Comparison of ENCODE assay signal across 18 cellular contexts in the genomic region with DNA sequence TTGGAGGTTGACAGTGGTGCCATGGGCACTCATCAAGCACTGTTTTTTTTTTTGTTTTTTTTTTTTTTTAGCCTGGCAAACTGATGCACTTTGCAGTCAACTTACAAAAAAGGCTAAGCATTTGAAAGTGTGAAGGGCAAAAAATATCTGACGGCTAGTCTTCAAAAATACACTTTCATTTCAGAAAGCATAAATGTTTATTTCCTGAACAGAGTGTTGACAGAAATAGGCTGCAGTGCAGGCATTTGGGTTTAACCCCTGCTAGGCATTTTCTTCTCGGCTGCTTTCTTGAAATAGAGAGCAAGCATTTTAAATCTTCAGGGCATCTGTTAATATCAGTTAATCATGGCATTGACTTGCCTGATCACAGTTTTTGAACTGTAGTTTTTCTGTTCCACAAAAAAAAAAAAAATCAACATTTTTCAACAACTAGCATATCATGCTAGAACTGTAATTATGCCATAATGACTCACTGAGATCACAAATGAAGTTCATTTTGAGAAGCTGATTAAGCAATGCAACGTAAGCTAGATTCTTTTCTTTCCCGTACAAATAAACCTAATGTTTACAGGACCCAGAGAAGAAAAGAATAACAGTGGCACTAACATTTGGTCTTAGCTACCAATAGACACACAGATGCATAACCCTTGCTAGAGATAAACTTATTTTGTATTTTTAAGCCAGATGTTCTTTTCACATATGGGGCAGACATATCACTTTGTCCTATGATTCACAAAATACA.
DNase-seq lines count a peak whose midpoint lies in the region; ATAC-seq, FAIRE-seq and TF ChIP-seq lines count a peak whose summit lies in the region.
"Had no signal": no experiment of that assay in that cellular context is flagged by ENCODE, and none has a peak within 500 bp of the region (broad histone marks: within the 10 kb centered on the region; RNA-seq: fewer than 3 reads in every experiment).

No MANE protein-coding gene starts in this region.

- no peaks in the 10 kb centered on the region for H4K20me1 ChIP-seq in IMR-90 (ENCODE audit: insufficient read depth, low read length)
- H4K20me1 ChIP-seq: BLaER1 treated with 17β-estradiol and CSF1 and Interleukin-3, amounts not matched to agents 10 nM and 100 nM had no signal

- no CpG with 5 or more reads among the region's 4 CpGs for WGBS in IMR-90 (ENCODE audit: extremely low coverage in 2 of 2, insufficient read length in 1 of 2), 2 experiments

- in situ Hi-C loops in IMR-90 (cut with MboI; ENCODE audit: low sequenced_read_pairs) (no loop called here), ACHN (cut with HindIII; ENCODE audit: low pct_ligation_motif_present, low pct_unique_long_range_greater_than_20kb, low sequenced_read_pairs) (no loop called here)

- H3K36me3 Mint-ChIP-seq in naive B cell = peaks cover 0 to 4% of the 10 kb centered on the region in 2 donors

- peak overlapping the region; percentile 79 for H3K4ac ChIP-seq in IMR-90 (ENCODE audit: low read depth, low read length)

- peak overlapping the region; percentile 68 for H3K4me2 ChIP-seq in IMR-90 (ENCODE audit: low read depth, low read length)

- peak overlapping the region; percentile 81 for H3K23ac ChIP-seq in IMR-90 (ENCODE audit: low read depth, low read length)

- TF ChIP-seq POLR2A in IMR-90 (IDR thresholded peaks at IDR 0.05; ENCODE audit: low read depth, low read length) = no peak

- TF ChIP-seq RAD21 in IMR-90 (IDR thresholded peaks at IDR 0.05; ENCODE audit: low read length) = no peak

- CTCF ChIA-PET in IMR-90 (lab: Yijun Ruan, JAX) = interaction anchor here (0.5 to 0.6 kb wide), 2 partner anchors 214 to 419 kb away, joined by 3 to 4 read pairs; no protein-coding TSS in a partner anchor

- H3K27me3 ChIP-seq in IMR-90 (ENCODE audit: control insufficient read depth, insufficient read depth, low read length) (no peaks in the 10 kb centered on the region), bronchial epithelial cell (ENCODE audit: control insufficient read depth, insufficient read depth, low read length) (no peaks in the 10 kb centered on the region)
- H3K27me3 ChIP-seq: BLaER1 treated with 17β-estradiol and CSF1 and Interleukin-3, amounts not matched to agents 10 nM and 100 nM had no signal

- intact Hi-C loops in IMR-90 (cut with micrococcal nuclease) = no loop called here

- peak overlapping the region; percentile 18 for H2BK5ac ChIP-seq in IMR-90 (ENCODE audit: low read depth, low read length, poor library complexity, severe bottlenecking)

- BruUV-seq in IMR-90 (replicated peaks; lab: Mats Ljungman, UMichigan) = no TSS peak

- H3K9ac ChIP-seq in IMR-90 (ENCODE audit: low read depth, low read length) = 0 out of 2 replicates have a peak overlapping the region, but pooled peaks have one; percentile 20
- H3K9ac ChIP-seq: BLaER1 treated with 17β-estradiol and CSF1 and Interleukin-3, amounts not matched to agents 10 nM and 100 nM had no signal

- H3K9me1 ChIP-seq in IMR-90 (ENCODE audit: insufficient read depth, low read length) = peaks cover 4% of the 10 kb centered on the region; the same call in 1 of the 2 replicates

- no peaks in the 10 kb centered on the region for H3K9me3 ChIP-seq in IMR-90 (ENCODE audit: control insufficient read depth, insufficient read depth, low read length)
- H3K9me3 ChIP-seq: BLaER1 treated with 17β-estradiol and CSF1 and Interleukin-3, amounts not matched to agents 10 nM and 100 nM had no signal

- H2BK15ac ChIP-seq in IMR-90 (ENCODE audit: low read depth, low read length) = peak overlapping the region; percentile 22; the same call in 1 of the 3 replicates

- H4K91ac ChIP-seq in IMR-90 (ENCODE audit: insufficient read depth, low read depth, low read length) = peak overlapping the region; percentile 4; the same call in 1 of the 2 replicates

- dilution Hi-C loops in IMR-90 (cut with HindIII; ENCODE audit: low sequenced_read_pairs, unreplicated experiment) = no loop called here

- peak overlapping the region in 5 of 8 donors; percentile 13 to 62 (median 35) for H3K4me3 Mint-ChIP-seq in naive B cell
- H3K4me3 Mint-ChIP-seq: T-helper 1 cell treated with Interleukin-12 subunit alpha and Interleukin-12 subunit beta and Interleukin-4 antibody, amounts not matched to agents 30 μg/mL and 1 μg/mL, for 36 hours had no signal

- peaks cover 6% of the 10 kb centered on the region for H3K4me1 ChIP-seq in IMR-90 (ENCODE audit: control insufficient read depth, insufficient read depth, low read length)

- no peak for FAIRE-seq in bronchial epithelial cell (lab: Jason Lieb, UNC)
- FAIRE-seq: GM19239 had no signal

- peak overlapping the region; percentile 95 for H3K18ac ChIP-seq in IMR-90 (ENCODE audit: low read depth, low read length)

- H3K79me1 ChIP-seq in IMR-90 (ENCODE audit: low read depth in 1 of 2, low read length in 2 of 2) = no peaks in the 10 kb centered on the region

- H2BK120ac ChIP-seq in IMR-90 (ENCODE audit: low read depth, low read length) = peak overlapping the region; percentile 87

- peak; percentile 70 for DNase-seq in EH (ENCODE audit: low read depth)
- peak; percentile 87 for DNase-seq in IMR-90
- DNase-seq in bronchial epithelial cell (ENCODE audit: low read depth) = peak; percentile 75
- DNase-seq in naive B cell = no peak
- no peak for DNase-seq in NCI-H524 treated with DMSO at 0.1 percent for 48 hours (lab: John Stamatoyannopoulos, UW)
- DNase-seq in ACHN = no peak
- no peak for DNase-seq in NCI-H2227 (lab: John Stamatoyannopoulos, UW; ENCODE audit: unreplicated experiment)
- no peak for DNase-seq in NCI-H146 (lab: John Stamatoyannopoulos, UW)
- DNase-seq: anterior cingulate cortex, dermis blood vessel endothelial cell, hypothalamus, NCI-H1417 treated with DMSO at 0.1 percent for 48 hours, NCI-H2227 treated with DMSO at 0.1 percent for 48 hours, Right ventricle myocardium superior had no signal

- peaks cover 12 to 52% (median 24%) of the 10 kb centered on the region in 3 donors for H3K4me1 Mint-ChIP-seq in naive B cell

- TF ChIP-seq CTCF in IMR-90 (conservative IDR thresholded peaks at IDR 0.05; ENCODE audit: low read depth, low read length) (no peak), bronchial epithelial cell (IDR thresholded peaks at IDR 0.05; ENCODE audit: insufficient read depth, low read length, severe bottlenecking) (no peak)

- H3K27me3 Mint-ChIP-seq in naive B cell = no peaks in the 10 kb centered on the region

- POLR2A ChIA-PET in IMR-90 (lab: Charles Lee; ENCODE audit: unreplicated experiment) = interaction anchor here (1.1 kb wide), 1 partner anchor 65 kb away, joined by 6 read pairs; no protein-coding TSS in a partner anchor

- peak overlapping the region; percentile 70; the same call in 1 of the 2 replicates for H3K27ac ChIP-seq in IMR-90 (ENCODE audit: insufficient read depth, low read length)
- H3K27ac ChIP-seq: BLaER1 treated with 17β-estradiol and CSF1 and Interleukin-3, amounts not matched to agents 10 nM and 100 nM; skin epidermis had no signal

- H2AK5ac ChIP-seq in IMR-90 (ENCODE audit: low read depth, low read length) = no peak overlapping the region

- peak overlapping the region; percentile 4; the same call in 1 of the 2 replicates for H3K56ac ChIP-seq in IMR-90 (ENCODE audit: extremely low read depth, insufficient read depth, low read length)

- H3K9me3 Mint-ChIP-seq in naive B cell = peaks cover 0 to 9% (median 4%) of the 10 kb centered on the region in 7 donors
- H3K9me3 Mint-ChIP-seq: T-helper 1 cell treated with Interleukin-12 subunit alpha and Interleukin-12 subunit beta and Interleukin-4 antibody, amounts not matched to agents 30 μg/mL and 1 μg/mL, for 36 hours had no signal

- H3K36me3 ChIP-seq in IMR-90 (ENCODE audit: control insufficient read depth, insufficient read depth, low read length) = no peaks in the 10 kb centered on the region
- H3K36me3 ChIP-seq in bronchial epithelial cell (ENCODE audit: control insufficient read depth, insufficient read depth, low read length) = no peaks in the 10 kb centered on the region
- H3K36me3 ChIP-seq: BLaER1 treated with 17β-estradiol and CSF1 and Interleukin-3, amounts not matched to agents 10 nM and 100 nM had no signal

- H2AK9ac ChIP-seq in IMR-90 (replicated peaks; ENCODE audit: low read depth, low read length, poor library complexity) = no peak overlapping the region

- H3K4me3 ChIP-seq in IMR-90 (ENCODE audit: insufficient read depth, low read depth, low read length) = no peak overlapping the region
- H3K4me3 ChIP-seq in bronchial epithelial cell (ENCODE audit: low read depth, low read length) = no peak overlapping the region
- H3K4me3 ChIP-seq: BLaER1 treated with 17β-estradiol and CSF1 and Interleukin-3, amounts not matched to agents 10 nM and 100 nM; skin epidermis had no signal

- H2AFZ ChIP-seq in IMR-90 (replicated peaks; ENCODE audit: low read length, poor library complexity) = no peak overlapping the region

- H2BK20ac ChIP-seq in IMR-90 (ENCODE audit: low read depth, low read length) = peak overlapping the region; percentile 73

- peak; percentile 92 for ATAC-seq in IMR-90 (ENCODE audit: low read depth)
- no peak for ATAC-seq in naive B cell (ENCODE audit: low read depth in 2 of 2)

- H4K8ac ChIP-seq in IMR-90 (ENCODE audit: low read depth in 2 of 2, low read length in 2 of 2) = peak overlapping the region; percentile 15 to 50; a peak in 2 of 4 replicates

- peak overlapping the region; percentile 54; the same call in 1 of the 2 replicates for H4K5ac ChIP-seq in IMR-90 (ENCODE audit: low read depth, low read length)

- peak overlapping the region; percentile 49; the same call in 1 of the 2 replicates for H3K14ac ChIP-seq in IMR-90 (replicated peaks; ENCODE audit: low read depth, low read length)

- no peak overlapping the region for H3K27ac Mint-ChIP-seq in naive B cell
- H3K27ac Mint-ChIP-seq: T-helper 1 cell treated with Interleukin-12 subunit alpha and Interleukin-12 subunit beta and Interleukin-4 antibody, amounts not matched to agents 30 μg/mL and 1 μg/mL, for 36 hours had no signal

TF ChIP-seq in IMR-90, 13 proteins besides CTCF, POLR2A, EP300 and RAD21 (continues in another document):
- TF ChIP-seq, protein P1, sequence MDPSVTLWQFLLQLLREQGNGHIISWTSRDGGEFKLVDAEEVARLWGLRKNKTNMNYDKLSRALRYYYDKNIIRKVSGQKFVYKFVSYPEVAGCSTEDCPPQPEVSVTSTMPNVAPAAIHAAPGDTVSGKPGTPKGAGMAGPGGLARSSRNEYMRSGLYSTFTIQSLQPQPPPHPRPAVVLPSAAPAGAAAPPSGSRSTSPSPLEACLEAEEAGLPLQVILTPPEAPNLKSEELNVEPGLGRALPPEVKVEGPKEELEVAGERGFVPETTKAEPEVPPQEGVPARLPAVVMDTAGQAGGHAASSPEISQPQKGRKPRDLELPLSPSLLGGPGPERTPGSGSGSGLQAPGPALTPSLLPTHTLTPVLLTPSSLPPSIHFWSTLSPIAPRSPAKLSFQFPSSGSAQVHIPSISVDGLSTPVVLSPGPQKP (IDR thresholded peaks at IDR 0.05; ENCODE audit: borderline replicate concordance, low read depth, low read length) = no peak
- TF ChIP-seq CEBPB (IDR thresholded peaks at IDR 0.05; ENCODE audit: low read depth, low read length) = peak; percentile 94
- TF ChIP-seq FOS (IDR thresholded peaks at IDR 0.05; ENCODE audit: low read depth, low read length) = peak; percentile 56; the same call in 1 of the 2 replicates
- TF ChIP-seq MAZ (IDR thresholded peaks at IDR 0.05; ENCODE audit: borderline replicate concordance, low read depth, low read length) = no peak
- TF ChIP-seq MXI1 (IDR thresholded peaks at IDR 0.05; ENCODE audit: borderline replicate concordance, low read depth, low read length) = no peak
- no peak for TF ChIP-seq BHLHE40 (IDR thresholded peaks at IDR 0.05; ENCODE audit: low read depth, low read length)

Comparison
In these comparisons a context has a peak if more than half of its experiments do, and no peak if none do; other contexts are left out.
1. DNase-seq: peak in EH (single experiment), IMR-90 (single experiment) and bronchial epithelial cell (single experiment); none in naive B cell (single experiment), NCI-H524 treated with DMSO at 0.1 percent for 48 hours (single experiment), ACHN (single experiment), NCI-H2227 (single experiment) and NCI-H146 (single experiment).